Comparison of ENCODE assay signal across 8 cellular contexts in the genomic region with DNA sequence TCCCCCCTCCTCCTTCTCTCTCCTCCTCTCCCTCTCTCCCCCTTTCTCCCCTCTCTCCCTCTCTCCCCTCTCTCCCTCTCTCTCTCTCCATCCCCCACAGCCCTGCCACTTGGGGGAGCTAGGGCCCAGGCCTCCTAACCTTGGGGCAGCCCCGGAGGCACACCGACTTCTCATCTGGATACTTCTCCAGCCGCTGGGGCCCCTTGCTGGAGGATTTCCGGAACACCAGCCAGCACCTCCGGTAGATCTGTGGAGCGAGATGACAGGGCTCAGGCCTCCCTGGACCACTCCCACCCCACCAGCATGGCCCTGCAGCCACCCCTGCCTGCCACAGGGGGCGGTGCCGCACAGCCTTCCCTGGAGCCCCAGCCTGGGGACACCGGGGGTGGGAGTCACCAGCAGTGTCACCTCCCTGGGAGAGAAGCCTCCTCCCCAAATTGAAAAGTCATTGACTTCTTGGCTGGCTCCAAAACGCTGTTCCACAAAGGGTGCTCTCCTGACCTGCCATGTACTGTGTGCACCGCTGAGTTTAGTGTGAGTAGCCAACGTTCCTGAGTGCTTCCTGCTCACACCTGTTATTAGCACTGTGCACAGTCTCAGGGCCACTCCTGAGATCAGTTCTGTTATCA.
DNase-seq lines count a peak whose midpoint lies in the region; ATAC-seq lines count a peak whose summit lies in the region.

No MANE protein-coding gene starts in this region.

- DNase-seq in DMS 273 (lab: John Stamatoyannopoulos, UW; ENCODE audit: unreplicated experiment) (peak; percentile 71), iris pigment epithelial cell (ENCODE audit: low read depth) (peak; percentile 61), NCI-H226 (no peak)
- peak; percentile 71 for DNase-seq in activated naive CD8-positive, alpha-beta T cell treated with anti-CD3 and anti-CD28 coated beads, Interleukin-2, amount 50 U/mL, for 24 hours
- peak; percentile 72 to 73 for DNase-seq in stimulated activated CD8-positive, alpha-beta memory T cell treated with anti-CD3 and anti-CD28 coated beads, Interleukin-2, amount 100 ng/mL, for 48 hours (ENCODE audit: low read depth in 2 of 2)

- no peaks in the 10 kb centered on the region for H3K9me3 Mint-ChIP-seq in T-helper 1 cell treated with Interleukin-12 subunit alpha and Interleukin-12 subunit beta and Interleukin-4 antibody, amounts not matched to agents 30 μg/mL and 1 μg/mL, for 36 hours
- no peaks in the 10 kb centered on the region for H3K9me3 Mint-ChIP-seq in activated naive CD8-positive, alpha-beta T cell treated with anti-CD3 and anti-CD28 coated beads, Interleukin-2, amount 50 U/mL, for 24 hours

- ATAC-seq in GM19467 (IDR thresholded peaks at IDR 0.05; ENCODE audit: unreplicated experiment) (peak; percentile 89), HG03521 (IDR thresholded peaks at IDR 0.05; ENCODE audit: unreplicated experiment) (peak; percentile 93)
- peak; percentile 92 for ATAC-seq in activated naive CD8-positive, alpha-beta T cell treated with anti-CD3 and anti-CD28 coated beads, Interleukin-2, amount 50 U/mL, for 24 hours

- peaks cover 3% of the 10 kb centered on the region for H3K27me3 Mint-ChIP-seq in T-helper 1 cell treated with Interleukin-12 subunit alpha and Interleukin-12 subunit beta and Interleukin-4 antibody, amounts not matched to agents 30 μg/mL and 1 μg/mL, for 36 hours (ENCODE audit: low read depth)
- no peaks in the 10 kb centered on the region for H3K27me3 Mint-ChIP-seq in activated naive CD8-positive, alpha-beta T cell treated with anti-CD3 and anti-CD28 coated beads, Interleukin-2, amount 50 U/mL, for 24 hours

- H3K36me3 Mint-ChIP-seq in T-helper 1 cell treated with Interleukin-12 subunit alpha and Interleukin-12 subunit beta and Interleukin-4 antibody, amounts not matched to agents 30 μg/mL and 1 μg/mL, for 36 hours (ENCODE audit: low read depth) = peaks cover 4% of the 10 kb centered on the region
- peaks cover 5% of the 10 kb centered on the region for H3K36me3 Mint-ChIP-seq in activated naive CD8-positive, alpha-beta T cell treated with anti-CD3 and anti-CD28 coated beads, Interleukin-2, amount 50 U/mL, for 24 hours (ENCODE audit: low read depth)

- H3K27ac Mint-ChIP-seq in T-helper 1 cell treated with Interleukin-12 subunit alpha and Interleukin-12 subunit beta and Interleukin-4 antibody, amounts not matched to agents 30 μg/mL and 1 μg/mL, for 36 hours = peak overlapping the region; percentile 63
- H3K27ac Mint-ChIP-seq in activated naive CD8-positive, alpha-beta T cell treated with anti-CD3 and anti-CD28 coated beads, Interleukin-2, amount 50 U/mL, for 24 hours = no peak overlapping the region

- H3K4me3 Mint-ChIP-seq in T-helper 1 cell treated with Interleukin-12 subunit alpha and Interleukin-12 subunit beta and Interleukin-4 antibody, amounts not matched to agents 30 μg/mL and 1 μg/mL, for 36 hours = no peak overlapping the region
- no peak overlapping the region for H3K4me3 Mint-ChIP-seq in activated naive CD8-positive, alpha-beta T cell treated with anti-CD3 and anti-CD28 coated beads, Interleukin-2, amount 50 U/mL, for 24 hours

- peaks cover 15% of the 10 kb centered on the region for H3K4me1 Mint-ChIP-seq in T-helper 1 cell treated with Interleukin-12 subunit alpha and Interleukin-12 subunit beta and Interleukin-4 antibody, amounts not matched to agents 30 μg/mL and 1 μg/mL, for 36 hours (ENCODE audit: low read depth)
- peaks cover 16% of the 10 kb centered on the region for H3K4me1 Mint-ChIP-seq in activated naive CD8-positive, alpha-beta T cell treated with anti-CD3 and anti-CD28 coated beads, Interleukin-2, amount 50 U/mL, for 24 hours
